ENCODE assay signal across 9 cellular contexts in the genomic region with DNA sequence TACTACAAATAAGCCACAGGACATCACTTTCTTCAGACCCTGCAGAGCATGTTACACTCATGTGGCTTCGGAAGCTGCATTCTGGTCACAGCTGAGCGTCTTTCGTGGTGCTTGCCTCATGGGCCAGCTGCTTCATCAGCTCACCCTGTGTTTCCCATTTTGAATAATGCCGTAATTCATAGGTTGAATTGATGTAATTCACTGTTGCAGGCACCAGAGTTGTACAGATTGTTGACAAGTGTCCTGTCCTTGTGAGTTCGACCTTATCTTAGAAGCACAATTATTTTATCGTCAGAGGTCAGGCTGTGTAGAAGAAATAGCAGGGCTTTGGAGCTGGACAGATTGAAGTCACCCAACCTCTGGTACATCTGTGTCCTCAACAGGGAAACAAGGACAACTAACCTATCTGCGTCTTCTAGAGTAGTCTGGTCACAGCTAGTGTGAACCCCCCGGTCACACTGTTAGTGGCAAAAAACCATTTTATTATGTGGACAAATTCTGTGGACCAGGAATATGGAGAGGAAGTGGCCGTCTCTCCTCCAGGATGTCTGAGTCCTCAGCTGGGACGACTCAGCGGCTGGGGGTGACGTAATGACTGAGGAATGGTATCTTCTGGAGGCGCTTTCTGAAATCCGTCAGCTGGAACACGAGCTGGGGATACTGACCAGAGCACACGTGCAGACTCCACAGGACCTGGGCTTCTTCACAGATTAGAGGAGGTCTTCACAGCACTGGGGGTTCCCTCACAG. TPM values are rescaled to one million over a fixed set of nuclear protein-coding genes. Genes with fewer than 3 reads are reported as not detected.
DNase-seq lines count a peak whose midpoint lies in the region; ATAC-seq, FAIRE-seq and TF ChIP-seq lines count a peak whose summit lies in the region.
"Had no signal": no experiment of that assay in that cellular context is flagged by ENCODE, and none has a peak within 500 bp of the region (broad histone marks: within the 10 kb centered on the region; RNA-seq: fewer than 3 reads in every experiment).

No MANE protein-coding gene starts in this region.

- H3K23ac ChIP-seq in IMR-90 (ENCODE audit: low read depth, low read length), result peak overlapping the region; percentile 97

- H3K27ac ChIP-seq in IMR-90 (ENCODE audit: insufficient read depth, low read length), result peak overlapping the region; percentile 91
- H3K27ac ChIP-seq in mammary epithelial cell (ENCODE audit: insufficient read depth, low read depth, low read length), result no peak overlapping the region
- H3K27ac ChIP-seq in thyroid gland, result no peak overlapping the region

- H2AK5ac ChIP-seq in IMR-90 (ENCODE audit: low read depth, low read length), result peak overlapping the region; percentile 98

- dilution Hi-C loops in IMR-90 (cut with HindIII; ENCODE audit: low sequenced_read_pairs, unreplicated experiment) (no loop called here), mammary epithelial cell (cut with HindIII; ENCODE audit: low sequenced_read_pairs) (no loop called here)

- TF ChIP-seq POLR2A in IMR-90 (IDR thresholded peaks at IDR 0.05; ENCODE audit: low read depth, low read length), result peak; percentile 36; the same call in 1 of the 2 replicates
- TF ChIP-seq POLR2A in thyroid gland (IDR thresholded peaks at IDR 0.05), result no peak

- no peaks in the 10 kb centered on the region for H3K36me3 Mint-ChIP-seq in T-cell

- peaks cover 47 to 74% of the 10 kb centered on the region in 2 experiments for H3K79me1 ChIP-seq in IMR-90 (ENCODE audit: low read depth in 1 of 2, low read length in 2 of 2)

- H4K91ac ChIP-seq in IMR-90 (ENCODE audit: insufficient read depth, low read depth, low read length), result peak overlapping the region; percentile 99

- H3K79me2 ChIP-seq in mammary epithelial cell (ENCODE audit: insufficient read depth, low read length), result peaks cover 20% of the 10 kb centered on the region

- peak overlapping the region; percentile 99 for H2BK120ac ChIP-seq in IMR-90 (ENCODE audit: low read depth, low read length)

- intact Hi-C loops in IMR-90 (cut with micrococcal nuclease) (no loop called here), mammary epithelial cell (cut with micrococcal nuclease) (no loop called here), thyroid gland (cut with DNase I) (no loop called here)

- CTCF ChIA-PET in IMR-90 (lab: Yijun Ruan, JAX), result interaction anchor here (0.9 kb wide), 1 partner anchor 18 kb away, joined by 3 read pairs; a partner anchor contains a TSS
- CTCF ChIA-PET in mammary epithelial cell (lab: Charles Lee; ENCODE audit: low non-redundant PET), result no interaction called here
- CTCF ChIA-PET in T-cell (lab: Charles Lee), result no interaction called here

- peak overlapping the region; percentile 90 for H2BK15ac ChIP-seq in IMR-90 (ENCODE audit: low read depth, low read length)

- peak overlapping the region; percentile 98 for H2BK20ac ChIP-seq in IMR-90 (ENCODE audit: low read depth, low read length)

- H3K4me1 Mint-ChIP-seq in T-cell, result peaks cover 11 to 15% (median 14%) of the 10 kb centered on the region in 3 donors

- peak overlapping the region; percentile 95 for H3K56ac ChIP-seq in IMR-90 (ENCODE audit: extremely low read depth, insufficient read depth, low read length)

- H3K9me3 ChIP-seq in IMR-90 (ENCODE audit: control insufficient read depth, insufficient read depth, low read length), result no peaks in the 10 kb centered on the region
- H3K9me3 ChIP-seq in mammary epithelial cell (replicated peaks; ENCODE audit: insufficient read depth, low read length), result no peaks in the 10 kb centered on the region
- no peaks in the 10 kb centered on the region for H3K9me3 ChIP-seq in thyroid gland

- H2AK9ac ChIP-seq in IMR-90 (replicated peaks; ENCODE audit: low read depth, low read length, poor library complexity), result peak overlapping the region; percentile 90

- H3K18ac ChIP-seq in IMR-90 (ENCODE audit: low read depth, low read length), result peak overlapping the region; percentile 90

- TF ChIP-seq CTCF in IMR-90 (conservative IDR thresholded peaks at IDR 0.05; ENCODE audit: low read depth, low read length), result no peak
- TF ChIP-seq CTCF in mammary epithelial cell (conservative IDR thresholded peaks at IDR 0.05 in 1 of 2, IDR thresholded peaks at IDR 0.05 in 1 of 2; ENCODE audit: extremely low read depth in 1 of 2, insufficient read depth in 1 of 2, low read depth in 1 of 2, low read length in 2 of 2), result no peak
- TF ChIP-seq CTCF in thyroid gland (IDR thresholded peaks at IDR 0.05), result no peak

- no peak overlapping the region for H3K4me3 Mint-ChIP-seq in T-cell
- H3K4me3 Mint-ChIP-seq: activated naive CD4-positive, alpha-beta T cell treated with anti-CD3 and anti-CD28 coated beads, Interleukin-2, amount 50 U/mL, for 24 hours had no signal

- H2AFZ ChIP-seq in IMR-90 (replicated peaks; ENCODE audit: low read length, poor library complexity) (peak overlapping the region; percentile 66), mammary epithelial cell (ENCODE audit: low read depth, low read length) (no peak overlapping the region)

- in situ Hi-C loops in IMR-90 (cut with MboI; ENCODE audit: low sequenced_read_pairs) (no loop called here), mammary epithelial cell (cut with MboI; ENCODE audit: low sequenced_read_pairs in 2 of 2) (no loop called here)

- peak overlapping the region in 1 of 2 donors; percentile 55 for H3K27ac Mint-ChIP-seq in T-cell
- H3K27ac Mint-ChIP-seq: activated naive CD4-positive, alpha-beta T cell treated with anti-CD3 and anti-CD28 coated beads, Interleukin-2, amount 50 U/mL, for 24 hours had no signal

- POLR2A ChIA-PET in IMR-90 (lab: Charles Lee; ENCODE audit: unreplicated experiment), result no interaction called here
- POLR2A ChIA-PET in T-cell (lab: Charles Lee), result no interaction called here

- H2BK5ac ChIP-seq in IMR-90 (ENCODE audit: low read depth, low read length, poor library complexity, severe bottlenecking), result peak overlapping the region; percentile 98

- peak overlapping the region; percentile 44 for H3K9ac ChIP-seq in IMR-90 (ENCODE audit: low read depth, low read length)
- H3K9ac ChIP-seq in mammary epithelial cell (ENCODE audit: insufficient read depth, low read length), result no peak overlapping the region

- no peak overlapping the region for H3K4me3 ChIP-seq in IMR-90 (ENCODE audit: insufficient read depth, low read depth, low read length)
- H3K4me3 ChIP-seq in mammary epithelial cell (replicated peaks in 1 of 3; ENCODE audit: insufficient read depth in 1 of 3, low read depth in 2 of 3, low read length in 3 of 3), result no peak overlapping the region
- no peak overlapping the region for H3K4me3 ChIP-seq in thyroid gland (replicated peaks in 1 of 3)

- H4K5ac ChIP-seq in IMR-90 (ENCODE audit: low read depth, low read length), result peak overlapping the region; percentile 89

- no peak for FAIRE-seq in GM19239 (lab: Jason Lieb, UNC)

- TF ChIP-seq RAD21 in IMR-90 (IDR thresholded peaks at IDR 0.05; ENCODE audit: low read length), result no peak

- H4K8ac ChIP-seq in IMR-90 (ENCODE audit: low read depth in 2 of 2, low read length in 2 of 2), result peak overlapping the region; percentile 98 to 99

- H3K27me3 ChIP-seq in IMR-90 (ENCODE audit: control insufficient read depth, insufficient read depth, low read length) (no peaks in the 10 kb centered on the region), mammary epithelial cell (ENCODE audit: insufficient read depth, low read length) (no peaks in the 10 kb centered on the region), thyroid gland (no peaks in the 10 kb centered on the region)

- no peaks in the 10 kb centered on the region for H3K9me3 Mint-ChIP-seq in T-cell
- H3K9me3 Mint-ChIP-seq: activated naive CD4-positive, alpha-beta T cell treated with anti-CD3 and anti-CD28 coated beads, Interleukin-2, amount 50 U/mL, for 24 hours had no signal

- H3K27me3 Mint-ChIP-seq in T-cell, result no peaks in the 10 kb centered on the region
- H3K27me3 Mint-ChIP-seq: activated naive CD4-positive, alpha-beta T cell treated with anti-CD3 and anti-CD28 coated beads, Interleukin-2, amount 50 U/mL, for 24 hours had no signal

- BruUV-seq in IMR-90 (replicated peaks; lab: Mats Ljungman, UMichigan) (no TSS peak), mammary epithelial cell (replicated peaks; lab: Mats Ljungman, UMichigan) (no TSS peak)

- H3K9me1 ChIP-seq in IMR-90 (ENCODE audit: insufficient read depth, low read length), result peaks cover 33% of the 10 kb centered on the region

- peak overlapping the region; percentile 96 for H3K14ac ChIP-seq in IMR-90 (replicated peaks; ENCODE audit: low read depth, low read length)

- ATAC-seq in IMR-90 (ENCODE audit: low read depth) (peak; percentile 70), T-cell (replicated peaks in 1 of 4) (no peak), GM18520 (IDR thresholded peaks at IDR 0.05; ENCODE audit: unreplicated experiment) (no peak), HG03139 (IDR thresholded peaks at IDR 0.05; ENCODE audit: unreplicated experiment) (no peak)

- 0% methylated on average over 5 of the region's 16 CpGs; no CpG with 5 or more reads in 1 of the 2 experiments for WGBS in IMR-90 (ENCODE audit: extremely low coverage in 2 of 2, insufficient read length in 1 of 2), 2 experiments
- 84% methylated on average over 16 of the region's 16 CpGs for WGBS in mammary epithelial cell (ENCODE audit: low coverage, missing lambda C conversion rate)
- 57 to 61% methylated on average over 16 of the region's 16 CpGs for WGBS in thyroid gland, 2 donors

- H3K4me1 ChIP-seq in IMR-90 (ENCODE audit: control insufficient read depth, insufficient read depth, low read length) (peaks cover 28% of the 10 kb centered on the region), mammary epithelial cell (ENCODE audit: insufficient read depth, low read length) (no peaks in the 10 kb centered on the region), thyroid gland (peaks cover 0 to 6% of the 10 kb centered on the region in 2 donors)

- no peaks in the 10 kb centered on the region for H3K36me3 ChIP-seq in IMR-90 (ENCODE audit: control insufficient read depth, insufficient read depth, low read length)
- H3K36me3 ChIP-seq in mammary epithelial cell (ENCODE audit: insufficient read depth, low read length), result no peaks in the 10 kb centered on the region
- no peaks in the 10 kb centered on the region for H3K36me3 ChIP-seq in thyroid gland

- DNase-seq in IMR-90 (peak; percentile 97), mammary epithelial cell (peak; percentile 21), kidney tubule cell (ENCODE audit: low spot score) (peak; percentile 88), thyroid gland (peak; percentile 30 to 46), T-cell (no peak), GM19239 (ENCODE audit: insufficient read length, low spot score) (no peak)

- peak overlapping the region; percentile 96 for H3K4ac ChIP-seq in IMR-90 (ENCODE audit: low read depth, low read length)

- H4K20me1 ChIP-seq in IMR-90 (ENCODE audit: insufficient read depth, low read length), result no peaks in the 10 kb centered on the region
- H4K20me1 ChIP-seq in mammary epithelial cell (ENCODE audit: insufficient read depth, low read length), result no peaks in the 10 kb centered on the region

- H3K4me2 ChIP-seq in IMR-90 (ENCODE audit: low read depth, low read length) (0 out of 2 replicates have a peak overlapping the region, but pooled peaks have one; percentile 3), mammary epithelial cell (ENCODE audit: insufficient read depth, low read depth, low read length) (no peak overlapping the region)

RNA-seq across cellular contexts. Expression of a gene that starts 17.8 kb away (rescaled TPM):
- 35.0 and 48.3 TPM in 2 replicates for total RNA-seq in IMR-90 (2012; rRNA removed)
- 51.5 and 61.0 TPM in 2 replicates for polyA plus RNA-seq in IMR-90 (2012; rRNA removed)
- polyA plus RNA-seq in IMR-90 (2012; cell fraction: cytosol; rRNA removed), result 12.0 and 47.8 TPM in 2 replicates
- 46.2 and 70.3 TPM in 2 replicates for polyA plus RNA-seq in IMR-90 (2012; cell fraction: nucleus; rRNA removed; ENCODE audit: low replicate concordance)
- 10 to 100 TPM; 13.3 to 18.3 TPM for total RNA-seq in mammary epithelial cell
- 21.1 TPM for polyA plus RNA-seq in mammary epithelial cell
- polyA minus RNA-seq in mammary epithelial cell, result 21.9 TPM
- 10 to 100 TPM; 21.3 to 36.2 (median 24.0) TPM for total RNA-seq in thyroid gland
- total RNA-seq in T-cell, result 10 to 100 TPM; 14.4 to 21.7 (median 18.6) TPM

Comparison
In these comparisons a context has a peak if more than half of its experiments do, and no peak if none do; other contexts are left out.
1. DNase-seq: peak in IMR-90 (single experiment), mammary epithelial cell (single experiment), kidney tubule cell (single experiment) and thyroid gland (2 of 2); none in T-cell (0 of 34) and GM19239 (single experiment).